In the genomic region with DNA sequence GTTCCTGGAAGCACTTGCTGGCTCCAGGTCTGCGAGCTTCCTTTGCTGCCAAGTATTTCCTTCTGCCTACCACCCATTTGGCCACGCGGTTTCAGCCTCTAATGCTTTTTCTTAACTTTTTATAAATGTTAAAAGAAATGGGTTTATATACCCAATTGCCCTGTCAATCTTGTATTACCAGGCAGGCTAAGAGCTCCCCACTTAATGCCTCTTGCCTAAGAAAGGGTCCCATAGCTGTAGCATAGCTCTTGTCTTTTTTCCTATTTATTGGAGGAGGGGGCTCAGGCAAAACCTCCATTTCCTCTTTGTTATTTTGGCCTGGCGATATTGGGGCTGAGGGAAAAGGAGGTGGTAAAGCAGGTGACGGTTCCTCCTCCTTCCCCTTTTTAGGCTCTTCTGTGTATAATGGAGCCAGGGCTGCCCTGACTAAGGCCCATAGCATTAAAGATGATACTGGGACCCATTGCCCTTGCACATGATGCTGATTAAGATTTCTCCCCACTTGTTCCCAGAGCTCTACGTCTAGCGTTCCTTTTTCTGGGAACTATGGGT, we compare ENCODE assay signal across 8 cellular contexts.
DNase-seq lines count a peak whose midpoint lies in the region; ATAC-seq and TF ChIP-seq lines count a peak whose summit lies in the region.

No MANE protein-coding gene starts in this region.

- H3K27me3 ChIP-seq in parathyroid adenoma (ENCODE audit: control insufficient read depth, insufficient read depth, low read length) = no peaks in the 10 kb centered on the region

- DNase-seq in cardiac fibroblast (ENCODE audit: low read depth in 2 of 2) = no peak
- DNase-seq in DMS79 treated with DMSO at 0.1 percent for 48 hours (lab: John Stamatoyannopoulos, UW) = no peak
- no peak for DNase-seq in hepatic stellate cell (ENCODE audit: low spot score)
- no peak for DNase-seq in substantia nigra (lab: John Stamatoyannopoulos, UW)
- DNase-seq in NCI-H82 treated with DMSO at 0.1 percent for 48 hours (lab: John Stamatoyannopoulos, UW; ENCODE audit: unreplicated experiment) = no peak

- no peak overlapping the region for H3K27ac ChIP-seq in parathyroid adenoma
- no peak overlapping the region for H3K27ac ChIP-seq in substantia nigra (ENCODE audit: low read depth, low read length, poor library complexity, severe bottlenecking)

- TF ChIP-seq CTCF in cardiac fibroblast (IDR thresholded peaks at IDR 0.05; ENCODE audit: low read depth, low read length) (no peak), parathyroid adenoma (IDR thresholded peaks at IDR 0.05) (no peak)

- H3K4me3 ChIP-seq in cardiac fibroblast (replicated peaks in 1 of 2; ENCODE audit: low read depth in 2 of 2, low read length in 2 of 2) (peak overlapping the region; percentile 21 to 26), parathyroid adenoma (ENCODE audit: low read depth, low read length) (no peak overlapping the region)

- H3K4me1 ChIP-seq in parathyroid adenoma = no peaks in the 10 kb centered on the region

- no peaks in the 10 kb centered on the region for H3K79me2 ChIP-seq in parathyroid adenoma

- no peaks in the 10 kb centered on the region for H3K36me3 ChIP-seq in parathyroid adenoma (ENCODE audit: control insufficient read depth, insufficient read depth, low read length)

- peak overlapping the region; percentile 36 for H2AFZ ChIP-seq in parathyroid adenoma

- no peaks in the 10 kb centered on the region for H3K9me3 ChIP-seq in parathyroid adenoma (ENCODE audit: control insufficient read depth, low read length)

- peak overlapping the region; percentile 8 for H3K4me2 ChIP-seq in parathyroid adenoma (ENCODE audit: low read length)

- no peak overlapping the region for H3K9ac ChIP-seq in parathyroid adenoma

- peak; percentile 32 for ATAC-seq in GM19395 (IDR thresholded peaks at IDR 0.05; ENCODE audit: unreplicated experiment)
- ATAC-seq in HG03342 (IDR thresholded peaks at IDR 0.05; ENCODE audit: unreplicated experiment) = peak; percentile 5
